Comparison of ENCODE assay signal across 18 cellular contexts in genomic region chr1:56414728-56415224, GRCh38.
A peak's percentile ranks its signal among the peaks of the same experiment; 100 is the strongest.
DNase-seq lines count a peak whose midpoint lies in the region; ATAC-seq and TF ChIP-seq lines count a peak whose summit lies in the region.
"Had no signal": no experiment of that assay in that cellular context is flagged by ENCODE, and none has a peak within 500 bp of the region (broad histone marks: within the 10 kb centered on the region; RNA-seq: fewer than 3 reads in every experiment).

No MANE protein-coding gene starts in this region.

- no peak for ATAC-seq in GM21528 (IDR thresholded peaks at IDR 0.05; ENCODE audit: low FRiP score, unreplicated experiment)
- ATAC-seq: activated T-cell treated with anti-CD3 and anti-CD28 coated beads, Interleukin-2, amount 50 U/mL, for 72 hours; CD8-positive, alpha-beta T cell; SK-N-SH treated with all-trans-retinoic acid at 6 μM for 48 hours had no signal

- no peaks in the 10 kb centered on the region for H4K20me1 ChIP-seq in neural progenitor cell (ENCODE audit: low read depth)

- H3F3A ChIP-seq in neural progenitor cell (ENCODE audit: low read depth), result peaks cover 6% of the 10 kb centered on the region

- no peak for TF ChIP-seq POLR2A in transverse colon (IDR thresholded peaks at IDR 0.05)

- TF ChIP-seq EP300 in transverse colon (IDR thresholded peaks at IDR 0.05; ENCODE audit: low read depth), result no peak

- H3K4me2 ChIP-seq in neural progenitor cell, result peak overlapping the region; percentile 39

- POLR2A ChIA-PET in HEK293T (lab: Yijun Ruan, JAX), result interaction anchor here (0.7 to 0.8 kb wide), 2 partner anchors 156 to 164 kb away, joined by 3 read pairs; no protein-coding TSS in a partner anchor

- no peaks in the 10 kb centered on the region for H3K79me2 ChIP-seq in neural progenitor cell (ENCODE audit: low read depth)

- peaks cover 43% of the 10 kb centered on the region for H3K4me1 Mint-ChIP-seq in neural progenitor cell

- H3K9me3 Mint-ChIP-seq in neural progenitor cell, result no peaks in the 10 kb centered on the region
- H3K9me3 Mint-ChIP-seq: CD8-positive, alpha-beta T cell; naive B cell had no signal

- peak overlapping the region; percentile 68 for H2AFZ ChIP-seq in neural progenitor cell (replicated peaks)

- no peaks in the 10 kb centered on the region for H3K36me3 ChIP-seq in neural progenitor cell
- no peaks in the 10 kb centered on the region for H3K36me3 ChIP-seq in transverse colon
- H3K36me3 ChIP-seq: suprapubic skin had no signal

- H3K4me3 ChIP-seq in neural progenitor cell (no peak overlapping the region), transverse colon (no peak overlapping the region)
- H3K4me3 ChIP-seq: dorsolateral prefrontal cortex, skin epidermis, suprapubic skin had no signal

- H3K27me3 ChIP-seq in neural progenitor cell, result no peaks in the 10 kb centered on the region
- no peaks in the 10 kb centered on the region for H3K27me3 ChIP-seq in transverse colon
- H3K27me3 ChIP-seq: dorsolateral prefrontal cortex, suprapubic skin had no signal

- CTCF ChIA-PET in HEK293T (lab: Yijun Ruan, JAX), result interaction anchor here (0.5 kb wide), 1 partner anchor 165 kb away, joined by 5 read pairs; no protein-coding TSS in a partner anchor

- no peak overlapping the region for H3K9ac ChIP-seq in neural progenitor cell

- no peak overlapping the region for H3K27ac ChIP-seq in neural progenitor cell
- H3K27ac ChIP-seq in transverse colon, result no peak overlapping the region
- H3K27ac ChIP-seq: dorsolateral prefrontal cortex, skin epidermis, suprapubic skin had no signal

- no peaks in the 10 kb centered on the region for H3K27me3 Mint-ChIP-seq in neural progenitor cell (ENCODE audit: insufficient read depth, low read depth)

- 35 to 42% methylated on average over 3 to 9 of the region's 9 CpGs for WGBS in transverse colon (ENCODE audit: low coverage in 1 of 2), 2 donors

- intact Hi-C loops in transverse colon (cut with DNase I; ENCODE audit: low total_unique reads), result no loop called here

- no peak overlapping the region for H3K4me3 Mint-ChIP-seq in neural progenitor cell
- H3K4me3 Mint-ChIP-seq: activated T-cell treated with anti-CD3 and anti-CD28 coated beads, Interleukin-2, amount 50 U/mL, for 72 hours; CD8-positive, alpha-beta T cell; naive B cell had no signal

- in situ Hi-C loops in transverse colon (cut with MboI; ENCODE audit: low pct_ligation_motif_present in 1 of 4, low pct_unique_long_range_greater_than_20kb in 1 of 4, low sequenced_read_pairs in 3 of 4), result loop anchor here in 2 of 4 donors (10.0 to 25.0 kb wide), 2 partner anchors 170 to 173 kb away; partner anchors contain the start of gene PLPP3 (in 1 of the 2)

- no peaks in the 10 kb centered on the region for H3K9me3 ChIP-seq in neural progenitor cell (ENCODE audit: low read depth)
- H3K9me3 ChIP-seq in transverse colon, result no peaks in the 10 kb centered on the region
- H3K9me3 ChIP-seq: suprapubic skin had no signal

- no peak for TF ChIP-seq CTCF in neural progenitor cell (IDR thresholded peaks at IDR 0.05)
- TF ChIP-seq CTCF in transverse colon (IDR thresholded peaks at IDR 0.05), result no peak

- H3K4me1 ChIP-seq in neural progenitor cell (peaks cover 31% of the 10 kb centered on the region), transverse colon (peaks cover 0 to 23% (median 6%) of the 10 kb centered on the region in 4 donors)
- H3K4me1 ChIP-seq: suprapubic skin had no signal

- no peak for DNase-seq in HEK293T (ENCODE audit: extremely low spot score)
- DNase-seq in NCI-H2029 treated with DMSO at 0.1 percent for 48 hours (lab: John Stamatoyannopoulos, UW), result peak; percentile 75
- DNase-seq in SHP77 (lab: John Stamatoyannopoulos, UW), result peak; percentile 59 to 71
- no peak for DNase-seq in neural progenitor cell (ENCODE audit: low spot score)
- no peak for DNase-seq in NOMO-1 (lab: John Stamatoyannopoulos, UW; ENCODE audit: unreplicated experiment in 2 of 2)
- no peak for DNase-seq in nucleus accumbens (lab: John Stamatoyannopoulos, UW)
- no peak for DNase-seq in transverse colon
- DNase-seq: activated CD4-positive, alpha-beta T cell treated with anti-CD3 and anti-CD28 coated beads for 1 hour; activated T-cell treated with anti-CD3 and anti-CD28 coated beads, Interleukin-2, amount 50 U/mL, for 72 hours; aorta; CD8-positive, alpha-beta T cell; dorsolateral prefrontal cortex; foreskin fibroblast; naive B cell had no signal

- peak overlapping the region; percentile 61 for H3K27ac Mint-ChIP-seq in neural progenitor cell
- H3K27ac Mint-ChIP-seq: activated T-cell treated with anti-CD3 and anti-CD28 coated beads, Interleukin-2, amount 50 U/mL, for 72 hours; CD8-positive, alpha-beta T cell had no signal

- no peaks in the 10 kb centered on the region for H3K36me3 Mint-ChIP-seq in neural progenitor cell
- H3K36me3 Mint-ChIP-seq: CD8-positive, alpha-beta T cell; naive B cell had no signal

TF ChIP-seq in HEK293T, 16 proteins besides CTCF, POLR2A, EP300 and RAD21:
- TF ChIP-seq ARNT (IDR thresholded peaks at IDR 0.05) (no peak), HDGF (IDR thresholded peaks at IDR 0.05; ENCODE audit: borderline replicate concordance) (no peak), CTBP1 (IDR thresholded peaks at IDR 0.05; ENCODE audit: borderline replicate concordance) (no peak), PKNOX1 (IDR thresholded peaks at IDR 0.05) (peak; percentile 71), LEF1 (IDR thresholded peaks at IDR 0.05; ENCODE audit: borderline replicate concordance) (no peak), BHLHE40 (IDR thresholded peaks at IDR 0.05; ENCODE audit: borderline replicate concordance) (no peak), SUZ12 (IDR thresholded peaks at IDR 0.05) (no peak), L3MBTL2 (conservative IDR thresholded peaks at IDR 0.05) (peak; percentile 67)

Comparison
In these comparisons a context has a peak if more than half of its experiments do, and no peak if none do; other contexts are left out.
1. DNase-seq: peak in NCI-H2029 treated with DMSO at 0.1 percent for 48 hours (single experiment) and SHP77 (2 of 2); none in HEK293T (single experiment), neural progenitor cell (single experiment), NOMO-1 (0 of 2), nucleus accumbens (0 of 56) and transverse colon (single experiment).